2 cellular contexts compared by ENCODE assay signal in the genomic region with DNA sequence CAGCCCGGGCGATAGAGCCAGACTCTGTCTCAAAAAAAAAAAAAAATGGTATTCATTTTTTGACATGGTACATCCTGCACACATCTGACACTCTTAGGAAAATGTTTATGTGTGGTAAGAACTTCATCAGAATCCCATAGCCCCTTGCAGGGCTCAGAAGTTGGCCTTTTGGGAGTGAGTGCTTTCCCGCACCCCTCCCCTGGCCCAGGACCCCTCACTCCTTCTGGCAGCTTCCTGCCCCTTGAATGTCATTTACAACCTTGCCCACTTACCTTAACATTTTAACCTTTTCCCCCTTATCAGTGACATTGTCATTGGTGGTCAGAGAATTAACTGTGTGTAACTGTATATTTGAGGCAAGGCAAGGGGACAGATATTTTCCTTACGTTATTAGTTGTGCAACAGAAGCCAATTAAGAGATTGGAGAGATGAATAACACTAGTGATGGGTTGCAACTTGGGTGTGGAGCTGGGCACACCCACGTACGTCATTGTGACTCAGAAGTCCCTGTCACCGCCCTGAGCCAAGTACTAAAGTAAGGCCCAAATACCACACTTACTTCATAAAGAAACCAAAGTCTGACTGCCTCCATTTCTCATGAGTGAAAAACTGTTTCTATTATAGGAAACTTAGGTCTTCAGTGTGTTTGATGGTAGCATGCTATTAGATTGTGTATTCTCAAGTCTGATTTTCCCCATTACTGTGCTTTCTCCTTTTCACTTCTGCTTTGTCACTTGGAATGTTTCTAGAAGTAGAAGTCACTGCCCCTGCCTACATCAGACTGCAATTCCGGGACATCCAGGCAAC.
A peak's percentile ranks its signal among the peaks of the same experiment; 100 is the strongest.
TF ChIP-seq lines count a peak whose summit lies in the region.

No MANE protein-coding gene starts in this region.

TF ChIP-seq in liver, 16 proteins besides CTCF, POLR2A, EP300 and RAD21 (continued from another document):
- TF ChIP-seq FOXA1 (IDR thresholded peaks at IDR 0.05): no peak
- no peak for TF ChIP-seq EGR1 (IDR thresholded peaks at IDR 0.05; ENCODE audit: low read depth in 2 of 2)
- peak in 1 of 2 donors; percentile 9 for TF ChIP-seq RXRA (IDR thresholded peaks at IDR 0.05)
- no peak for TF ChIP-seq JUND (IDR thresholded peaks at IDR 0.05)
TF ChIP-seq in liver: peak in this region for 1.

TF ChIP-seq in HepG2, 621 proteins besides CTCF, POLR2A, EP300 and RAD21 (continued from another document):
- no peak for TF ChIP-seq ZNF350 (CRISPR knock-in tag; IDR thresholded peaks at IDR 0.05; ENCODE audit: borderline replicate concordance, low read depth)
- no peak for TF ChIP-seq MED13 (CRISPR knock-in tag; IDR thresholded peaks at IDR 0.05)
- no peak for TF ChIP-seq ZNF10 (CRISPR knock-in tag; IDR thresholded peaks at IDR 0.05; ENCODE audit: borderline replicate concordance, low read depth)
- no peak for TF ChIP-seq ZNF569 (CRISPR knock-in tag; IDR thresholded peaks at IDR 0.05; ENCODE audit: borderline replicate concordance)
